Comparison of ENCODE assay signal across 31 cellular contexts in the genomic region with DNA sequence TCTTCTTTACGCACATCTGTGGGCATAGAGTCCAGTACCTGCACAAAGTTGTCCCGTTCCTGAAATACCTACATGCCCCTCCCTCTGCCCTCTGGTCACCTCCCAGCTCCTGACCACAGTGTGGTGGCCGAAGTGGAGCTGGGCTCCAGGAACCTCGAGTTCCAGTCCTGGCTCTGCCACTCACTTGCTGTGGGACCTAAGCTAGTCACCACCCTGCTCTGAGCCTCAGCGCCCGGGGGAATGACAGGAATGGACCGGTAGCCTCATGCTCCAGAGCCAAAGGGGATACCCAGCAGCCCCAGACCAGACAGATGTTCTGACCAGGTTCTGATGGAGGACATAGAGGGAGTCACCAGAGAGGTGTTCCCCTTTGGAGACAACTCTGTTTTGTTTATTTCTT. TPM values are rescaled to one million over a fixed set of nuclear protein-coding genes. Genes with fewer than 3 reads are reported as not detected.
DNase-seq lines count a peak whose midpoint lies in the region; ATAC-seq, FAIRE-seq and TF ChIP-seq lines count a peak whose summit lies in the region.
"Had no signal": no experiment of that assay in that cellular context is flagged by ENCODE, and none has a peak within 500 bp of the region (broad histone marks: within the 10 kb centered on the region; RNA-seq: fewer than 3 reads in every experiment).

No MANE protein-coding gene starts in this region.

- peaks cover 39% of the 10 kb centered on the region for H3K4me1 Mint-ChIP-seq in Calu3 (ENCODE audit: low read depth, unreplicated experiment)

- in situ Hi-C loops in Panc1 (cut with HindIII; ENCODE audit: low pct_unique_long_range_greater_than_20kb, low sequenced_read_pairs) = no loop called here

- no peak for TF ChIP-seq POLR2A in esophagus muscularis mucosa (IDR thresholded peaks at IDR 0.05; ENCODE audit: low read depth)
- TF ChIP-seq POLR2A in H54 (IDR thresholded peaks at IDR 0.05; ENCODE audit: low read depth, low read length) = no peak

- H3K4me1 ChIP-seq in Panc1 (ENCODE audit: control insufficient read depth, insufficient read depth, low read length) (peaks cover 37% of the 10 kb centered on the region), esophagus muscularis mucosa (peaks cover 14 to 40% (median 33%) of the 10 kb centered on the region in 4 donors)

- peak overlapping the region; percentile 68 for H3K4me3 Mint-ChIP-seq in Calu3 (ENCODE audit: low read depth, unreplicated experiment)
- H3K4me3 Mint-ChIP-seq: activated CD8-positive, alpha-beta T cell treated with anti-CD3 and anti-CD28 coated beads, Interleukin-2, amount 10 ng/mL, durations not matched to agents 7 days and 5 days; T-helper 1 cell treated with Interleukin-12 subunit alpha and Interleukin-12 subunit beta and Interleukin-4 antibody, amounts not matched to agents 30 μg/mL and 1 μg/mL, for 36 hours had no signal

- BruUV-seq in Calu3 (replicated peaks; lab: Mats Ljungman, UMichigan) (no TSS peak), Panc1 (replicated peaks; lab: Mats Ljungman, UMichigan) (no TSS peak)

- DNase-seq in Calu3 (no peak), Panc1 (ENCODE audit: low read depth, low spot score) (no peak), islet precursor cell (peak; percentile 52), posterior vena cava (ENCODE audit: low spot score) (peak; percentile 35), hippocampal formation (lab: John Stamatoyannopoulos, UW) (no peak), esophagus muscularis mucosa (ENCODE audit: extremely low spot score) (no peak), H54 (ENCODE audit: insufficient read length, low spot score) (no peak), SKM-1 treated with dmso at 0.1 percent for 144 hours (lab: John Stamatoyannopoulos, UW; ENCODE audit: unreplicated experiment) (no peak)
- DNase-seq: activated CD4-positive, CD25-positive, alpha-beta regulatory T cell treated with anti-CD3 and anti-CD28 coated beads, Interleukin-2, amount 50 U/mL, for 72 hours; activated CD8-positive, alpha-beta T cell treated with anti-CD3 and anti-CD28 coated beads, Interleukin-2, amount 10 ng/mL, durations not matched to agents 7 days and 5 days; activated effector memory CD4-positive, alpha-beta T cell treated with anti-CD3 and anti-CD28 coated beads, Interleukin-2, amount 50 U/mL, for 16 hours; activated T-cell treated with anti-CD3 and anti-CD28 coated beads for 4 hours; cerebellar nuclear complex; MG63; NCI-H1417; NCI-H2107; NCI-H446 treated with DMSO at 0.1 percent for 48 hours; OCI-M1; psoas muscle; stimulated activated CD4-positive, alpha-beta T cell treated with anti-CD3 and anti-CD28 coated beads, Interleukin-1b, Interleukin-23, amount 100 ng/mL, for 48 hours had no signal

- CTCF ChIA-PET in Calu3 (lab: Charles Lee) (interaction anchor here (1.1 to 5.7 kb wide), 7 partner anchors 9 to 64 kb away, joined by 3 to 142 read pairs (median 11); a partner anchor contains a TSS), Panc1 (lab: Charles Lee) (no interaction called here)

- FAIRE-seq in H54 (lab: Jason Lieb, UNC) = no peak
- FAIRE-seq: D721Med, GM12892, K562 had no signal

- H3K36me3 Mint-ChIP-seq in Calu3 (ENCODE audit: insufficient read depth, unreplicated experiment) = peaks cover 34% of the 10 kb centered on the region

- H3K27me3 ChIP-seq in Panc1 (ENCODE audit: control insufficient read depth, insufficient read depth, low read length) = no peaks in the 10 kb centered on the region
- no peaks in the 10 kb centered on the region for H3K27me3 ChIP-seq in esophagus muscularis mucosa
- H3K27me3 ChIP-seq: hepatocyte, MG63, vagina had no signal

- H3K27ac ChIP-seq in Panc1 (ENCODE audit: low read length) (peak overlapping the region; percentile 91), esophagus muscularis mucosa (replicated peaks in 1 of 4) (no peak overlapping the region)
- H3K27ac ChIP-seq: C4-2B, hepatocyte, neutrophil, psoas muscle, vagina had no signal

- H3K27me3 Mint-ChIP-seq in Calu3 (ENCODE audit: unreplicated experiment) = no peaks in the 10 kb centered on the region

- no peaks in the 10 kb centered on the region for H3K9me3 Mint-ChIP-seq in Calu3 (ENCODE audit: low read depth, unreplicated experiment)
- H3K9me3 Mint-ChIP-seq: T-helper 1 cell treated with Interleukin-12 subunit alpha and Interleukin-12 subunit beta and Interleukin-4 antibody, amounts not matched to agents 30 μg/mL and 1 μg/mL, for 36 hours had no signal

- TF ChIP-seq EP300 in esophagus muscularis mucosa (IDR thresholded peaks at IDR 0.05) = no peak

- POLR2A ChIA-PET in Panc1 (lab: Charles Lee) = interaction anchor here (0.6 to 1.4 kb wide), 2 partner anchors 26 to 30 kb away, joined by 3 to 4 read pairs; a partner anchor contains a TSS

- no peak for TF ChIP-seq CTCF in Calu3 (IDR thresholded peaks at IDR 0.05; ENCODE audit: unreplicated experiment)
- TF ChIP-seq CTCF in Panc1 (IDR thresholded peaks at IDR 0.05) = no peak
- TF ChIP-seq CTCF in esophagus muscularis mucosa (IDR thresholded peaks at IDR 0.05) = no peak

- intact Hi-C loops in Calu3 (cut with micrococcal nuclease; ENCODE audit: unreplicated experiment) = no loop called here
- intact Hi-C loops in Panc1 (cut with micrococcal nuclease; ENCODE audit: unreplicated experiment) = no loop called here
- intact Hi-C loops in posterior vena cava (cut with DNase I) = loop anchor here (5.0 kb wide), 2 partner anchors 38 to 58 kb away; no protein-coding TSS in a partner anchor
- intact Hi-C loops in esophagus muscularis mucosa (cut with DNase I) = no loop called here

- H3K36me3 ChIP-seq in Panc1 (ENCODE audit: control insufficient read depth, insufficient read depth, low read length) (no peaks in the 10 kb centered on the region), esophagus muscularis mucosa (no peaks in the 10 kb centered on the region)
- H3K36me3 ChIP-seq: MG63, neutrophil, vagina had no signal

- H3K4me3 ChIP-seq in Panc1 (ENCODE audit: low read depth in 2 of 2, low read length in 2 of 2) (no peak overlapping the region), esophagus muscularis mucosa (no peak overlapping the region)
- H3K4me3 ChIP-seq: hepatocyte, K562, MG63, psoas muscle, skin epidermis, vagina had no signal

- peak overlapping the region; percentile 85 for H3K27ac Mint-ChIP-seq in Calu3 (ENCODE audit: unreplicated experiment)
- H3K27ac Mint-ChIP-seq: activated CD8-positive, alpha-beta T cell treated with anti-CD3 and anti-CD28 coated beads, Interleukin-2, amount 10 ng/mL, durations not matched to agents 7 days and 5 days; T-helper 1 cell treated with Interleukin-12 subunit alpha and Interleukin-12 subunit beta and Interleukin-4 antibody, amounts not matched to agents 30 μg/mL and 1 μg/mL, for 36 hours had no signal

- 98% methylated on average over 6 of the region's 7 CpGs for WGBS in esophagus muscularis mucosa

- no peaks in the 10 kb centered on the region; the same call in 1 of the 2 replicates for H3K9me3 ChIP-seq in Panc1 (ENCODE audit: control insufficient read depth, insufficient read depth, low read depth, low read length)
- no peaks in the 10 kb centered on the region for H3K9me3 ChIP-seq in esophagus muscularis mucosa
- H3K9me3 ChIP-seq: MG63, neutrophil, psoas muscle, vagina had no signal

- ATAC-seq in Panc1 = no peak
- ATAC-seq: activated CD8-positive, alpha-beta T cell treated with anti-CD3 and anti-CD28 coated beads, Interleukin-2, amount 10 ng/mL, durations not matched to agents 7 days and 5 days; K562; psoas muscle had no signal

RNA-seq across cellular contexts. Expression of a gene that starts 26.7 kb away (rescaled TPM):
- total RNA-seq in Calu3 (2022) (539 and 709 TPM in 2 replicates), Panc1 (2021; ENCODE audit: unreplicated experiment) (439 TPM), posterior vena cava (10 to 100 TPM; 56.3 to 80.3 TPM), esophagus muscularis mucosa (10 to 100 TPM; 38.9 to 96.7 (median 58.6) TPM)
- polyA plus RNA-seq in Panc1 (2012; ENCODE audit: insufficient read length) = 291 TPM

RNA-seq across cellular contexts. Expression of a gene that starts 34.2 kb away (rescaled TPM):
- not detected in 2 replicates for total RNA-seq in Calu3 (2022)
- total RNA-seq in Panc1 (2021; ENCODE audit: unreplicated experiment) = 2.9 TPM
- polyA plus RNA-seq in Panc1 (2012; ENCODE audit: insufficient read length) = 1.9 TPM
- total RNA-seq in posterior vena cava = under 1 TPM in 1 of 2 donors, not detected in 1; 0.23 TPM
- under 1 TPM in 1 of 4 donors, not detected in 3; 0.32 TPM for total RNA-seq in esophagus muscularis mucosa
- total RNA-seq: activated CD8-positive, alpha-beta T cell treated with anti-CD3 and anti-CD28 coated beads, Interleukin-2, amount 10 ng/mL, durations not matched to agents 7 days and 5 days; K562; liver; psoas muscle had no signal
- polyA plus RNA-seq: AG04450, K562, liver had no signal

Comparison
In these comparisons a context has a peak if more than half of its experiments do, and no peak if none do; other contexts are left out.
1. DNase-seq: peak in islet precursor cell (single experiment) and posterior vena cava (single experiment); none in Calu3 (single experiment), Panc1 (single experiment), hippocampal formation (0 of 2), esophagus muscularis mucosa (single experiment), H54 (single experiment) and SKM-1 treated with dmso at 0.1 percent for 144 hours (single experiment).
2. intact Hi-C loops: an anchor here in posterior vena cava (5.0 kb wide); none called in Calu3, Panc1 and esophagus muscularis mucosa.